22 cellular contexts compared by ENCODE assay signal in genomic region chr2:212488611-212489010, GRCh38. TPM values are rescaled to one million over a fixed set of nuclear protein-coding genes. Genes with fewer than 3 reads are reported as not detected.
A peak's percentile ranks its signal among the peaks of the same experiment; 100 is the strongest.
DNase-seq lines count a peak whose midpoint lies in the region; ATAC-seq, FAIRE-seq and TF ChIP-seq lines count a peak whose summit lies in the region.
"Had no signal": no experiment of that assay in that cellular context is flagged by ENCODE, and none has a peak within 500 bp of the region (broad histone marks: within the 10 kb centered on the region; RNA-seq: fewer than 3 reads in every experiment).

No MANE protein-coding gene starts in this region.

- no peak overlapping the region for H3K56ac ChIP-seq in H9 (ENCODE audit: insufficient read length, low read depth, low read length)

- H3K4ac ChIP-seq in H9 (ENCODE audit: low read depth, low read length) = no peak overlapping the region

- H3K9ac ChIP-seq in H9 (ENCODE audit: extremely low read depth, insufficient read length, low read length) = no peak overlapping the region

- no peak overlapping the region for H3K14ac ChIP-seq in H9 (ENCODE audit: insufficient read depth, low read length)

- no peak overlapping the region for H2BK5ac ChIP-seq in H9 (ENCODE audit: insufficient read length, low read length)

- no peaks in the 10 kb centered on the region for H4K20me1 ChIP-seq in H9 (ENCODE audit: control insufficient read depth, insufficient read depth, insufficient read length)

- no peak overlapping the region for H4K5ac ChIP-seq in H9 (ENCODE audit: insufficient read length, low read depth, low read length)

- H3T11ph ChIP-seq in H9 (ENCODE audit: low read length) = no peak overlapping the region

- H3K23ac ChIP-seq in H9 (ENCODE audit: insufficient read length, low read depth, low read length) = no peak overlapping the region

- H3K23me2 ChIP-seq in H9 (ENCODE audit: insufficient read length, low read depth, low read length, poor library complexity, severe bottlenecking) = no peaks in the 10 kb centered on the region

- no peak overlapping the region for H2BK20ac ChIP-seq in H9 (ENCODE audit: low read depth, low read length, poor library complexity, severe bottlenecking)

- H2BK12ac ChIP-seq in H9 (ENCODE audit: insufficient read length, low read depth, low read length) = no peak overlapping the region

- no peak overlapping the region for H4K8ac ChIP-seq in H9 (replicated peaks; ENCODE audit: insufficient read length, low read depth, low read length)

- H3K79me2 ChIP-seq in H9 (ENCODE audit: insufficient read depth, low read length) = no peaks in the 10 kb centered on the region

- DNase-seq in DMS 273 (lab: John Stamatoyannopoulos, UW; ENCODE audit: unreplicated experiment) (peak; percentile 39), DMS 273 treated with DMSO at 0.1 percent for 48 hours (lab: John Stamatoyannopoulos, UW) (no peak), SJCRH30 (peak; percentile 61 to 80), myocyte (ENCODE audit: low read depth) (peak; percentile 47), urothelium cell line (ENCODE audit: low spot score) (no peak), H9 (no peak)
- DNase-seq: AML-193; Caco-2; CD4-positive, alpha-beta T cell; HFFc6; KG1 had no signal

- no peak overlapping the region for H3K27ac Mint-ChIP-seq in H9
- H3K27ac Mint-ChIP-seq: CD4-positive, alpha-beta T cell; GM23338; HFFc6 had no signal

- no peak overlapping the region for H3K4me3 Mint-ChIP-seq in H9
- H3K4me3 Mint-ChIP-seq: CD4-positive, alpha-beta T cell; GM23338; HFFc6 had no signal

- no CpG with 5 or more reads among the region's 2 CpGs for WGBS in H9 (ENCODE audit: extremely low coverage, insufficient read length, low lambda C conversion rate)

- H3K27me3 ChIP-seq in SJCRH30 = no peaks in the 10 kb centered on the region
- no peaks in the 10 kb centered on the region for H3K27me3 ChIP-seq in H9 (ENCODE audit: insufficient read depth, low read length)

- no peak overlapping the region for H2AFZ ChIP-seq in H9 (ENCODE audit: low read length)
- H2AFZ ChIP-seq: GM23338 had no signal

- no peak for FAIRE-seq in urothelium cell line (lab: Jason Lieb, UNC)
- FAIRE-seq: A549, D721Med, G401.6, GM12891, HepG2 had no signal

- H3K36me3 Mint-ChIP-seq in H9 (ENCODE audit: insufficient read depth in 1 of 3, low read depth in 3 of 3) = no peaks in the 10 kb centered on the region

- H3K27ac ChIP-seq in SJCRH30 = peak overlapping the region; percentile 77
- no peak overlapping the region for H3K27ac ChIP-seq in H9 (ENCODE audit: insufficient read length, low read depth, low read length)
- H3K27ac ChIP-seq: 22Rv1, A549, C4-2B had no signal

- ATAC-seq in GM19035 (IDR thresholded peaks at IDR 0.05; ENCODE audit: unreplicated experiment) = no peak
- ATAC-seq: A549, GM23338, HCT116, HepG2 had no signal

- H3K4me1 ChIP-seq in SJCRH30 = peaks cover 18% of the 10 kb centered on the region
- no peaks in the 10 kb centered on the region for H3K4me1 ChIP-seq in H9 (ENCODE audit: insufficient read depth, low read length)
- H3K4me1 ChIP-seq: A549, Caco-2 had no signal

- H3K4me2 ChIP-seq in H9 (ENCODE audit: insufficient read depth, insufficient read length, low read length) = no peak overlapping the region
- H3K4me2 ChIP-seq: A549, GM23338 had no signal

- no peak overlapping the region for H2BK15ac ChIP-seq in H9 (ENCODE audit: low read depth, low read length)

- no peak overlapping the region for H4K91ac ChIP-seq in H9 (ENCODE audit: insufficient read length, low read depth, low read length)

- H2AK5ac ChIP-seq in H9 (ENCODE audit: insufficient read length, low read length) = no peak overlapping the region

- H3K79me1 ChIP-seq in H9 (ENCODE audit: insufficient read depth, low read depth, low read length, poor library complexity, severe bottlenecking) = no peaks in the 10 kb centered on the region

- H3K36me3 ChIP-seq in SJCRH30 = no peaks in the 10 kb centered on the region

- TF ChIP-seq CTCF in H9 (conservative IDR thresholded peaks at IDR 0.05) = no peak

- 0 out of 4 replicates have a peak, but pooled peaks cover 0 to 4% of the 10 kb centered on the region in 2 experiments for H3K4me1 Mint-ChIP-seq in H9

- H3K4me3 ChIP-seq in SJCRH30 = no peak overlapping the region
- H3K4me3 ChIP-seq: A549, GM23338 had no signal

- no peak overlapping the region for H3K18ac ChIP-seq in H9 (ENCODE audit: insufficient read length, low read depth, low read length)

- no peaks in the 10 kb centered on the region for H3K9me3 ChIP-seq in SJCRH30 (replicated peaks)
- H3K9me3 ChIP-seq in H9 (ENCODE audit: control insufficient read depth, low read depth, low read length) = no peaks in the 10 kb centered on the region
- H3K9me3 ChIP-seq: A549, Caco-2 had no signal

- H3K27me3 Mint-ChIP-seq in H9 (ENCODE audit: low read depth) = no peaks in the 10 kb centered on the region
- H3K27me3 Mint-ChIP-seq: CD4-positive, alpha-beta T cell had no signal

- H2BK120ac ChIP-seq in H9 (ENCODE audit: low read depth, low read length, poor library complexity, severe bottlenecking) = no peak overlapping the region

- H3K9me3 Mint-ChIP-seq in H9 = no peaks in the 10 kb centered on the region
- H3K9me3 Mint-ChIP-seq: CD4-positive, alpha-beta T cell; GM23338; HFFc6 had no signal

RNA-seq across cellular contexts. Expression of gene ERBB4, which starts 50.0 kb away (rescaled TPM):
- 0.73 and 3.0 TPM in 2 replicates for total RNA-seq in SJCRH30 (2014; rRNA removed; shearing (Covaris generic))
- 0.16 TPM in 1 of 2 replicates, not detected in the other for total RNA-seq in myocyte
- polyA plus RNA-seq in myocyte (2012) = 0.04 TPM
- 0.04 and 0.22 TPM in 2 replicates for total RNA-seq in H9 (2021)
- total RNA-seq: Caco-2; CD4-positive, alpha-beta T cell; HepG2; HFFc6 had no signal
- polyA plus RNA-seq: A549, BJ, HepG2 had no signal

Comparison
In these comparisons a context has a peak if more than half of its experiments do, and no peak if none do; other contexts are left out.
1. DNase-seq: peak in DMS 273 (single experiment), SJCRH30 (2 of 2) and myocyte (single experiment); none in DMS 273 treated with DMSO at 0.1 percent for 48 hours (single experiment), urothelium cell line (single experiment) and H9 (single experiment).